ENCODE assay signal across 22 cellular contexts in the genomic region with DNA sequence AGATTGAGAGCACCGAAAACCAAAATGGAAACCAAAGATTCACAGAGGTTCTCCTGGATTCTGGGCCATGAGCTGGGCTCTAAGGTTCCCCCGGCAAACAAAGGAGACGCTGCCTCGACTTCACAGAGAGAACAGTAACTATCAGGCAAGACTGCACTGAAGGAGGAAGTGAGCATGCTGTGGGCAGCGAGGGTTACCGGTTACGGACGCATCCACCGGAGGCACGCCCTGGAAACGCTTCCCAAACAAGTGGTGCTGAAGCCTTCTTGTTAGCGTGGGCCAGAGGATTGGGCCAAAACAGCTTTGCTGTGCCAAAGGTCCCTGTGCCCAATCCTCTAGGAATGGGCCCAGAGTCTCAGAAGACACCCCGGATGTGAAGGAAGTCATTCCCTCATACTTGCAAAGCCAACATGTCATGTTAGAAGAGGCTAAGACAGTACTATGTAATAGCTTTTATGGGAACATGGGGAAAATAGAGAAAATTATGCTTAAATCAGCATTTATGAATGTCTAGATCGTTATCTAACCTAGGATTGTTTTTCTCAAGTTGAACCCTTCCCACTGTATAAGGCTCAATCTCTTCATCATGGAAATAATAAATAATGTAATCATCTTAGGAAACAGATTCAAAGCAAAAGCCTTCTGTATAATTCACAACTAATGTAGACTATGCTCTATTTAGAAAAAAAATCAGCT.
DNase-seq lines count a peak whose midpoint lies in the region; ATAC-seq and TF ChIP-seq lines count a peak whose summit lies in the region.
"Had no signal": no experiment of that assay in that cellular context is flagged by ENCODE, and none has a peak within 500 bp of the region (broad histone marks: within the 10 kb centered on the region; RNA-seq: fewer than 3 reads in every experiment).

No MANE protein-coding gene starts in this region.

- H3K4me3 ChIP-seq in endodermal cell (ENCODE audit: low read length) = no peak overlapping the region
- H3K4me3 ChIP-seq: PC-9, SK-N-MC had no signal

- no peaks in the 10 kb centered on the region for H3K36me3 Mint-ChIP-seq in endodermal cell (ENCODE audit: low read depth)
- H3K36me3 Mint-ChIP-seq: CD14-positive monocyte had no signal

- no peak for TF ChIP-seq CTCF in endodermal cell (conservative IDR thresholded peaks at IDR 0.05)

- no peak overlapping the region for H3K9ac ChIP-seq in endodermal cell (ENCODE audit: extremely low read depth, low read length, poor library complexity, severe bottlenecking)

- H3K9me3 Mint-ChIP-seq in endodermal cell = no peaks in the 10 kb centered on the region
- H3K9me3 Mint-ChIP-seq: H9, HFFc6 had no signal

- no peak overlapping the region for H3K4me3 Mint-ChIP-seq in endodermal cell
- H3K4me3 Mint-ChIP-seq: CD14-positive monocyte, H9, HFFc6 had no signal

- H3K9me3 ChIP-seq in endodermal cell (ENCODE audit: control insufficient read depth, low read length) = no peaks in the 10 kb centered on the region

- H3K27ac ChIP-seq in endodermal cell (ENCODE audit: low read depth, low read length) = no peak overlapping the region
- H3K27ac ChIP-seq: PC-9, RWPE1, SK-N-MC had no signal

- H3K27me3 Mint-ChIP-seq in endodermal cell (ENCODE audit: insufficient read depth) = no peaks in the 10 kb centered on the region

- WGBS in endodermal cell (ENCODE audit: insufficient coverage in 1 of 2, insufficient read length in 1 of 2), 2 experiments = 92 to 94% methylated on average over 12 to 14 of the region's 14 CpGs

- no peaks in the 10 kb centered on the region for H3K4me1 Mint-ChIP-seq in endodermal cell
- H3K4me1 Mint-ChIP-seq: H9 had no signal

- H3K27me3 ChIP-seq in endodermal cell (ENCODE audit: control insufficient read depth, insufficient read depth, low read length, poor library complexity, severe bottlenecking) = no peaks in the 10 kb centered on the region

- peak; percentile 44 for DNase-seq in activated CD8-positive, alpha-beta memory T cell treated with anti-CD3 and anti-CD28 coated beads for 24 hours
- no peak for DNase-seq in activated CD8-positive, alpha-beta memory T cell treated with anti-CD3 and anti-CD28 coated beads, Interleukin-2, amount 50 U/mL, for 48 hours
- DNase-seq in MV-4-11 (lab: John Stamatoyannopoulos, UW) (peak; percentile 57), endodermal cell (peak; percentile 38), NCI-H82 (lab: John Stamatoyannopoulos, UW) (no peak), NCI-H1930 (lab: John Stamatoyannopoulos, UW) (no peak)
- DNase-seq: DMS53, GDM1, H9, HFFc6, KBM-7, MM.1S, NCI-H1694, NCI-H446, NCI-H526, PC-9, SHP77 treated with DMSO at 0.1 percent for 48 hours, SW 1271 had no signal

- no peaks in the 10 kb centered on the region for H3K36me3 ChIP-seq in endodermal cell (ENCODE audit: control insufficient read depth, insufficient read depth, low read length)

- no peak overlapping the region for H3K27ac Mint-ChIP-seq in endodermal cell
- H3K27ac Mint-ChIP-seq: H9, HFFc6 had no signal

- no peaks in the 10 kb centered on the region for H3K4me1 ChIP-seq in endodermal cell (ENCODE audit: control insufficient read depth, insufficient read depth, low read length)

- ATAC-seq in GM19452 (IDR thresholded peaks at IDR 0.05; ENCODE audit: unreplicated experiment) = no peak

Comparison
In these comparisons a context has a peak if more than half of its experiments do, and no peak if none do; other contexts are left out.
1. DNase-seq: peak in activated CD8-positive, alpha-beta memory T cell treated with anti-CD3 and anti-CD28 coated beads for 24 hours (single experiment), MV-4-11 (single experiment) and endodermal cell (single experiment); none in activated CD8-positive, alpha-beta memory T cell treated with anti-CD3 and anti-CD28 coated beads, Interleukin-2, amount 50 U/mL, for 48 hours (single experiment), NCI-H82 (single experiment) and NCI-H1930 (0 of 2).